In the genomic region with DNA sequence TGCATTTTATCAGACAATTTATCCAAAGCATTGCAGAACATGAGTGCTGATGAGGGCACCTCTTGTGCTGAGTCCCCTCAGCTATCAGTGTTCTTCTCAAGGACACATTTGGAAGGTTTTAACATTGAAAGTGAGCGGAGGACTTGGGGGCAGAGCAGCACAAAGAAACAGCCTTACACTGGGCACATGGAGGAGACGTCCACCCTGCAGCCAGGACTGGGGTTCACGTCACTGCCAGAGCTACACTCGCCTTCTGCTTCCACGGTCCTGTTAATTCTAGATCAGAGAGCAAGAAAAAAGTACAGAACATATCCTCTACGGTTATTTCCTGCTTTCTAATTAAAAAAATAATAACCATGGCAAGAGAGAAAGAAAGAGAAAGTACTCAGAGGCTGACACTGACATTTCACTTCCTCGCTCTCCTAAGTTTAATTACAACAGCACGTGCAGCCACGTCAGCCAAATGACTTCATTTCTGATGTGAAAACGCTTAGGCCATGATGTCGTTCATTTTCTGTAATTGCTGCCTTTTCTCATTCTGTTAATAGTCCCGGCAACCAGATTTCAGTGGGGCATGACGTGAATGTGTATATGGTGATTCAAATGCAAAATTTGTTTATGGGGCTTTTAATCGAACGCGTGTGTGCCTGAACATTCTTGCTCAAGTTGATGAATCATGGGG, we compare ENCODE assay signal across 8 cellular contexts. TPM values are rescaled to one million over a fixed set of nuclear protein-coding genes. Genes with fewer than 3 reads are reported as not detected.
DNase-seq lines count a peak whose midpoint lies in the region; ATAC-seq and TF ChIP-seq lines count a peak whose summit lies in the region.

No MANE protein-coding gene starts in this region.

- H3K27ac ChIP-seq in uterus: peak overlapping the region; percentile 7 to 28

- DNase-seq in GM10266 (ENCODE audit: extremely low spot score): peak; percentile 39
- peak; percentile 9 for DNase-seq in activated T-helper 9 cell treated with anti-CD3 and anti-CD28 coated beads, Interleukin-2, amount 50 U/mL, for 16 hours (ENCODE audit: low read depth)
- DNase-seq in hepatic stellate cell (ENCODE audit: low spot score): peak; percentile 26
- peak in 1 of 2 donors; percentile 35 for DNase-seq in uterus
- no peak for DNase-seq in SHP77 treated with DMSO at 0.1 percent for 48 hours (lab: John Stamatoyannopoulos, UW)

- TF ChIP-seq CTCF in GM10266 (IDR thresholded peaks at IDR 0.05; ENCODE audit: control insufficient read depth, insufficient read depth, low read depth, missing control alignments): no peak
- no peak for TF ChIP-seq CTCF in uterus (IDR thresholded peaks at IDR 0.05)

- H3K27me3 ChIP-seq in uterus: no peaks in the 10 kb centered on the region

- no peaks in the 10 kb centered on the region for H3K9me3 ChIP-seq in uterus

- no peaks in the 10 kb centered on the region for H3K4me1 ChIP-seq in uterus

- no peak for TF ChIP-seq POLR2A in uterus (IDR thresholded peaks at IDR 0.05)

- H3K4me3 ChIP-seq in uterus: peak overlapping the region in 1 of 2 donors; percentile 17

- H3K36me3 ChIP-seq in uterus: no peaks in the 10 kb centered on the region

- ATAC-seq in HG03565 (IDR thresholded peaks at IDR 0.05; ENCODE audit: unreplicated experiment): peak; percentile 70
- ATAC-seq in GM19452 (IDR thresholded peaks at IDR 0.05; ENCODE audit: unreplicated experiment): no peak
- ATAC-seq in HG02884 (IDR thresholded peaks at IDR 0.05; ENCODE audit: unreplicated experiment): no peak

- intact Hi-C loops in uterus (cut with DNase I; ENCODE audit: low total_unique reads): no loop called here

RNA-seq across cellular contexts. Expression of gene PRND, which starts 5.1 kb away (rescaled TPM):
- 10 to 100 TPM in 1 of 4 donors, 1 to 10 TPM in 2, not detected in 1; 1.0 to 14.9 (median 1.8) TPM for total RNA-seq in uterus

RNA-seq across cellular contexts. Expression of gene PRNP, which starts 40.6 kb away (rescaled TPM):
- total RNA-seq in uterus: 100 to 1,000 TPM; 115 to 192 (median 150) TPM
